In genomic region chr22:18967391-18968010, GRCh38 we compare ENCODE assay signal across 2 cellular contexts.
A peak's percentile ranks its signal among the peaks of the same experiment; 100 is the strongest.
TF ChIP-seq lines count a peak whose summit lies in the region.
"Not testable (repeated sequence)": the region's sequence is repeated elsewhere in the genome, so short reads cannot be mapped to it uniquely, and the experiment has no call there.

No MANE protein-coding gene starts in this region.

TF ChIP-seq in HCT116, 20 proteins besides CTCF, POLR2A, EP300 and RAD21:
- 0 out of 2 replicates have a peak, but pooled peaks have one; percentile 34 for TF ChIP-seq MAX (IDR thresholded peaks at IDR 0.05)

TF ChIP-seq in K562, 482 proteins besides CTCF, POLR2A, EP300 and RAD21:
- peak in 1 of 2 experiments; percentile 34 for TF ChIP-seq E2F6 (IDR thresholded peaks at IDR 0.05; ENCODE audit: borderline replicate concordance in 1 of 2, extremely low read depth in 1 of 2, insufficient read depth in 1 of 2, insufficient read length in 1 of 2, low read depth in 1 of 2, low read length in 1 of 2, poor library complexity in 1 of 2, severe bottlenecking in 1 of 2)
- peak; percentile 57; the same call in 1 of the 2 replicates for TF ChIP-seq USF1 (CRISPR knock-in tag; IDR thresholded peaks at IDR 0.05)
- 0 out of 2 replicates have a peak, but pooled peaks have one; percentile 14 for TF ChIP-seq MYC (IDR thresholded peaks at IDR 0.05; ENCODE audit: low read depth, low read length)
- TF ChIP-seq MYC (CRISPR knock-in tag; IDR thresholded peaks at IDR 0.05; ENCODE audit: borderline replicate concordance, low read depth); CEBPG (tag; conservative IDR thresholded peaks at IDR 0.05 in 1 of 2, IDR thresholded peaks at IDR 0.05 in 1 of 2): not testable (repeated sequence)
- TF ChIP-seq ZNF639 (CRISPR knock-in tag; conservative IDR thresholded peaks at IDR 0.05 in 1 of 2, IDR thresholded peaks at IDR 0.05 in 1 of 2) = peak in 1 of 2 experiments; percentile 68; a peak in 1 of 4 replicates
- TF ChIP-seq KDM5B (IDR thresholded peaks at IDR 0.05; ENCODE audit: insufficient replicate concordance, low read depth, low read length) = peak; percentile 16
- TF ChIP-seq USF2 (CRISPR knock-in tag; IDR thresholded peaks at IDR 0.05) = peak; percentile 47
- peak; percentile 5 for TF ChIP-seq PCBP1 (IDR thresholded peaks at IDR 0.05; ENCODE audit: low read depth, low read length, poor library complexity, severe bottlenecking)
- TF ChIP-seq ZNF143 (CRISPR knock-in tag; IDR thresholded peaks at IDR 0.05) = 0 out of 2 replicates have a peak, but pooled peaks have one; percentile 1
- TF ChIP-seq ZFP36 (IDR thresholded peaks at IDR 0.05; ENCODE audit: low read depth, low read length, partially characterized antibody) = peak; percentile 46
- TF ChIP-seq HMGN3 (IDR thresholded peaks at IDR 0.05; ENCODE audit: borderline replicate concordance, extremely low read depth, insufficient read length, low read depth, low read length) = peak; percentile 16
- TF ChIP-seq ZNF124 (CRISPR knock-in tag; IDR thresholded peaks at IDR 0.05) = 0 out of 2 replicates have a peak, but pooled peaks have one; percentile 48
- peak; percentile 64 for TF ChIP-seq CEBPG (CRISPR knock-in tag; IDR thresholded peaks at IDR 0.05)
